ENCODE assay signal across 1 cellular context in the genomic region with DNA sequence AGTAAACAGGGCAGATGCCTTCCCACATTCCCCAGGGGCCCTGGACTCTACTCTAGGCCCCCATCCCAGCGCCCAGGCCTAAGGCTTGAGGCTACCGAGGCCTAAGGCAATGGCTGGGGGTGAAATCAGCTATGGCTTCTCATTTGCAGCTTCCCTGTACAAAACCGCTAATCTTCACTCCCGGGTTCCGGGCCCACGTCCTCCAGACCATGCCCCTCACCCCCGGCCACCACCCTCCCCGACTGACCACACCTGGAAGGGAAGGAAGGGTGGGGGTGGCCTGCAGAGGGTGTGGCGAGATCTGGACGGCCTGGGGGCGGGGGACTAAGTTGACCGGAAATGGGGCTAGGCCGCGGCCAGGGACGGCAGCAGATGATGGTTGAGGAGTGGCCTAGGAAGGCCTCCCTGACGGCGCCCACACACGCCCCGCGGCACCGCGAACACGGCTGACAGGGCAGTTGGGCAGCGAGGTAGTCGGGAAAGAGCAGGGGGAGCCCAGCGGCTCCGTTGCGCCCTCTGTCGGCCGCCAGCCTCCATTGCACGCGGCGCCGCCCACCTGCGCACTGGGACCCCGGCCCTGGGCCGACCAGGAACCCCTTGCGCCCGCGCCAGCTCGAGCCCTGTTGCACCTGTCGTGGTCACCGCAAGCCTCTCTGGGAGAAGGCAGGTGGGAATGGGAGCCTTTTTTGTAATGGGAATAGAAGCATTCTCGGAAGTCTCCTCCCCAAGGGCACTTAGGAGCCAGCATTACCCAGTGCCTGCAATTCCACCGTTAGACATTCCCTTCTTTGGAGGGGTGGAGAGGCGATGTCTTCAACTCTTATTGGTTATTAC.
A peak's percentile ranks its signal among the peaks of the same experiment; 100 is the strongest.
TF ChIP-seq lines count a peak whose summit lies in the region.

No MANE protein-coding gene starts in this region.

TF ChIP-seq in IMR-90, 13 proteins besides CTCF, POLR2A, EP300 and RAD21:
- TF ChIP-seq ELK1 (IDR thresholded peaks at IDR 0.05; ENCODE audit: borderline replicate concordance, low read depth, low read length), result no peak
- TF ChIP-seq CHD1 (IDR thresholded peaks at IDR 0.05; ENCODE audit: low read depth, low read length), result no peak
- peak; percentile 36; the same call in 1 of the 2 replicates for TF ChIP-seq MAZ (IDR thresholded peaks at IDR 0.05; ENCODE audit: borderline replicate concordance, low read depth, low read length)
- TF ChIP-seq RFX5 (IDR thresholded peaks at IDR 0.05; ENCODE audit: low read depth, low read length), result no peak
- no peak for TF ChIP-seq NFE2L2 (IDR thresholded peaks at IDR 0.05; ENCODE audit: low read depth, low read length)
- TF ChIP-seq, protein P1, sequence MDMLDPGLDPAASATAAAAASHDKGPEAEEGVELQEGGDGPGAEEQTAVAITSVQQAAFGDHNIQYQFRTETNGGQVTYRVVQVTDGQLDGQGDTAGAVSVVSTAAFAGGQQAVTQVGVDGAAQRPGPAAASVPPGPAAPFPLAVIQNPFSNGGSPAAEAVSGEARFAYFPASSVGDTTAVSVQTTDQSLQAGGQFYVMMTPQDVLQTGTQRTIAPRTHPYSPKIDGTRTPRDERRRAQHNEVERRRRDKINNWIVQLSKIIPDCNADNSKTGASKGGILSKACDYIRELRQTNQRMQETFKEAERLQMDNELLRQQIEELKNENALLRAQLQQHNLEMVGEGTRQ (IDR thresholded peaks at IDR 0.05; ENCODE audit: low read depth, low read length), result no peak
- no peak for TF ChIP-seq BHLHE40 (IDR thresholded peaks at IDR 0.05; ENCODE audit: low read depth, low read length)
- no peak for TF ChIP-seq FOS (IDR thresholded peaks at IDR 0.05; ENCODE audit: low read depth, low read length)
- TF ChIP-seq RCOR1 (IDR thresholded peaks at IDR 0.05; ENCODE audit: insufficient replicate concordance, low read length), result no peak
- peak; percentile 68 for TF ChIP-seq SMC3 (IDR thresholded peaks at IDR 0.05; ENCODE audit: low read depth, low read length)
- TF ChIP-seq MXI1 (IDR thresholded peaks at IDR 0.05; ENCODE audit: borderline replicate concordance, low read depth, low read length), result peak; percentile 23; the same call in 1 of the 2 replicates
- no peak for TF ChIP-seq CEBPB (IDR thresholded peaks at IDR 0.05; ENCODE audit: low read depth, low read length)
- TF ChIP-seq MAFK (IDR thresholded peaks at IDR 0.05; ENCODE audit: low read depth, low read length), result no peak
